ENCODE assay signal across 37 cellular contexts in genomic region chr11:990101-990500, GRCh38. TPM values are rescaled to one million over a fixed set of nuclear protein-coding genes. Genes with fewer than 3 reads are reported as not detected.
"Had no signal": no experiment of that assay in that cellular context is flagged by ENCODE, and none has a peak within 500 bp of the region (broad histone marks: within the 10 kb centered on the region; RNA-seq: fewer than 3 reads in every experiment).

No MANE protein-coding gene starts in this region.

- H3K9me3 ChIP-seq: adrenal gland, body of pancreas, esophagus muscularis mucosa, gastrocnemius medialis, heart left ventricle had no signal

- H3K27me3 ChIP-seq: adrenal gland, body of pancreas, dorsolateral prefrontal cortex, esophagus muscularis mucosa, foreskin keratinocyte, gastrocnemius medialis, heart left ventricle had no signal

- H3K4me3 Mint-ChIP-seq: activated B cell treated with CpG ODN at 0.5 μM for 24 hours; activated CD4-positive, alpha-beta memory T cell treated with anti-CD3 and anti-CD28 coated beads, Interleukin-2, amount 10 ng/mL, durations not matched to agents 7 days and 5 days; activated CD4-positive, alpha-beta T cell treated with anti-CD3 and anti-CD28 coated beads for 36 hours; activated CD4-positive, alpha-beta T cell treated with anti-CD3 and anti-CD28 coated beads, Interleukin-2, amount 10 ng/mL, durations not matched to agents 24 days and 14 days; activated naive CD4-positive, alpha-beta T cell treated with anti-CD3 and anti-CD28 coated beads, Interleukin-2, amount 10 ng/mL, durations not matched to agents 7 days and 5 days; activated naive CD8-positive, alpha-beta T cell treated with anti-CD3 and anti-CD28 coated beads for 36 hours; activated naive CD8-positive, alpha-beta T cell treated with anti-CD3 and anti-CD28 coated beads, Interleukin-2, amount 50 U/mL, for 24 hours; activated T-cell treated with anti-CD3 and anti-CD28 coated beads, Interleukin-2, amount 50 U/mL, for 24 hours; activated T-cell treated with anti-CD3 and anti-CD28 coated beads, Interleukin-2, amount 50 U/mL, for 72 hours; dendritic cell treated with granulocyte-macrophage colony-stimulating factor and Interleukin-4, amounts not matched to agents 40 ng/mL and 50 ng/mL, for 4 days; endodermal cell; T-helper 17 cell; T-helper 2 cell treated with Interferon-gamma antibody and Interleukin-4, amounts not matched to agents 5 μg/mL and 100 μg/mL, for 36 hours had no signal

- H3K27ac ChIP-seq: adrenal gland, body of pancreas, coronary artery, dorsolateral prefrontal cortex, esophagus muscularis mucosa, foreskin keratinocyte, gastrocnemius medialis, heart left ventricle, WERI-Rb-1 had no signal

- H3K4me1 Mint-ChIP-seq: activated B cell treated with CpG ODN at 0.5 μM for 24 hours; activated CD4-positive, alpha-beta T cell treated with anti-CD3 and anti-CD28 coated beads, Interleukin-2, amount 10 ng/mL, durations not matched to agents 24 days and 14 days; endodermal cell had no signal

- H3K4me1 ChIP-seq: adrenal gland, body of pancreas, foreskin keratinocyte, gastrocnemius medialis had no signal

- H3K27ac Mint-ChIP-seq: activated B cell treated with CpG ODN at 0.5 μM for 24 hours; activated CD4-positive, alpha-beta memory T cell treated with anti-CD3 and anti-CD28 coated beads, Interleukin-2, amount 10 ng/mL, durations not matched to agents 7 days and 5 days; activated CD4-positive, alpha-beta T cell treated with anti-CD3 and anti-CD28 coated beads for 36 hours; activated CD4-positive, alpha-beta T cell treated with anti-CD3 and anti-CD28 coated beads, Interleukin-2, amount 10 ng/mL, durations not matched to agents 24 days and 14 days; activated naive CD4-positive, alpha-beta T cell treated with anti-CD3 and anti-CD28 coated beads, Interleukin-2, amount 10 ng/mL, durations not matched to agents 7 days and 5 days; activated naive CD8-positive, alpha-beta T cell treated with anti-CD3 and anti-CD28 coated beads for 36 hours; activated naive CD8-positive, alpha-beta T cell treated with anti-CD3 and anti-CD28 coated beads, Interleukin-2, amount 50 U/mL, for 24 hours; activated T-cell treated with anti-CD3 and anti-CD28 coated beads, Interleukin-2, amount 50 U/mL, for 24 hours; activated T-cell treated with anti-CD3 and anti-CD28 coated beads, Interleukin-2, amount 50 U/mL, for 72 hours; dendritic cell treated with granulocyte-macrophage colony-stimulating factor and Interleukin-4, amounts not matched to agents 40 ng/mL and 50 ng/mL, for 4 days; endodermal cell; T-helper 17 cell; T-helper 2 cell treated with Interferon-gamma antibody and Interleukin-4, amounts not matched to agents 5 μg/mL and 100 μg/mL, for 36 hours had no signal

- DNase-seq: activated B cell treated with CpG ODN at 0.5 μM for 24 hours; activated CD4-positive, alpha-beta memory T cell treated with anti-CD3 and anti-CD28 coated beads, Interleukin-2, amount 10 ng/mL, durations not matched to agents 7 days and 5 days; activated CD4-positive, alpha-beta T cell treated with anti-CD3 and anti-CD28 coated beads for 36 hours; activated CD4-positive, alpha-beta T cell treated with anti-CD3 and anti-CD28 coated beads, Interleukin-2, amount 10 ng/mL, durations not matched to agents 24 days and 14 days; activated CD4-positive, alpha-beta T cell treated with anti-CD3 and anti-CD28 coated beads, Interleukin-2, amount 50 U/mL, for 4 hours; activated CD8-positive, alpha-beta memory T cell treated with anti-CD3 and anti-CD28 coated beads, Interleukin-2, amount 50 U/mL, for 48 hours; activated gamma-delta T cell; activated naive CD4-positive, alpha-beta T cell; activated naive CD4-positive, alpha-beta T cell treated with anti-CD3 and anti-CD28 coated beads, Interleukin-2, amount 10 ng/mL, durations not matched to agents 7 days and 5 days; activated naive CD8-positive, alpha-beta T cell treated with anti-CD3 and anti-CD28 coated beads for 36 hours; activated naive CD8-positive, alpha-beta T cell treated with anti-CD3 and anti-CD28 coated beads, Interleukin-2, amount 50 U/mL, for 24 hours; activated T-cell treated with anti-CD3 and anti-CD28 coated beads for 4 hours; activated T-cell treated with anti-CD3 and anti-CD28 coated beads, Interleukin-2, amount 50 U/mL, for 24 hours; activated T-cell treated with anti-CD3 and anti-CD28 coated beads, Interleukin-2, amount 50 U/mL, for 72 hours; adrenal gland; amygdala; aorta; body of pancreas; caudate nucleus; cerebellar nuclear complex; dorsolateral prefrontal cortex; effector memory CD4-positive, alpha-beta T cell; endodermal cell; erythroblast; foreskin keratinocyte; gastrocnemius medialis; glutamatergic neuron; heart left ventricle; T-helper 1 cell; T-helper 17 cell; T1000; WERI-Rb-1 had no signal

- ATAC-seq: activated CD4-positive, alpha-beta T cell treated with anti-CD3 and anti-CD28 coated beads for 36 hours; activated CD4-positive, CD25-positive, alpha-beta regulatory T cell treated with anti-CD3 and anti-CD28 coated beads, Interleukin-2, amount 50 U/mL, for 24 hours; activated naive CD8-positive, alpha-beta T cell treated with anti-CD3 and anti-CD28 coated beads, Interleukin-2, amount 50 U/mL, for 24 hours; activated T-cell treated with anti-CD3 and anti-CD28 coated beads, Interleukin-2, amount 50 U/mL, for 72 hours; body of pancreas; foreskin keratinocyte; gastrocnemius medialis; heart left ventricle; T-helper 17 cell had no signal

- H3K9me3 Mint-ChIP-seq: activated B cell treated with CpG ODN at 0.5 μM for 24 hours; activated CD4-positive, alpha-beta memory T cell treated with anti-CD3 and anti-CD28 coated beads, Interleukin-2, amount 10 ng/mL, durations not matched to agents 7 days and 5 days; activated CD4-positive, alpha-beta T cell treated with anti-CD3 and anti-CD28 coated beads, Interleukin-2, amount 10 ng/mL, durations not matched to agents 24 days and 14 days; activated naive CD8-positive, alpha-beta T cell treated with anti-CD3 and anti-CD28 coated beads for 36 hours; activated naive CD8-positive, alpha-beta T cell treated with anti-CD3 and anti-CD28 coated beads, Interleukin-2, amount 50 U/mL, for 24 hours; activated T-cell treated with anti-CD3 and anti-CD28 coated beads, Interleukin-2, amount 50 U/mL, for 24 hours; activated T-cell treated with anti-CD3 and anti-CD28 coated beads, Interleukin-2, amount 50 U/mL, for 72 hours; endodermal cell; T-helper 2 cell treated with Interferon-gamma antibody and Interleukin-4, amounts not matched to agents 5 μg/mL and 100 μg/mL, for 36 hours had no signal

- H3K27me3 Mint-ChIP-seq: activated B cell treated with CpG ODN at 0.5 μM for 24 hours; activated CD4-positive, alpha-beta memory T cell treated with anti-CD3 and anti-CD28 coated beads, Interleukin-2, amount 10 ng/mL, durations not matched to agents 7 days and 5 days; activated CD4-positive, alpha-beta T cell treated with anti-CD3 and anti-CD28 coated beads for 36 hours; activated CD4-positive, alpha-beta T cell treated with anti-CD3 and anti-CD28 coated beads, Interleukin-2, amount 10 ng/mL, durations not matched to agents 24 days and 14 days; activated naive CD4-positive, alpha-beta T cell treated with anti-CD3 and anti-CD28 coated beads, Interleukin-2, amount 10 ng/mL, durations not matched to agents 7 days and 5 days; activated naive CD8-positive, alpha-beta T cell treated with anti-CD3 and anti-CD28 coated beads for 36 hours; activated naive CD8-positive, alpha-beta T cell treated with anti-CD3 and anti-CD28 coated beads, Interleukin-2, amount 50 U/mL, for 24 hours; activated T-cell treated with anti-CD3 and anti-CD28 coated beads, Interleukin-2, amount 50 U/mL, for 24 hours; dendritic cell treated with granulocyte-macrophage colony-stimulating factor and Interleukin-4, amounts not matched to agents 40 ng/mL and 50 ng/mL, for 4 days; T-helper 17 cell had no signal

- H3K4me3 ChIP-seq: adrenal gland, body of pancreas, coronary artery, dorsolateral prefrontal cortex, esophagus muscularis mucosa, gastrocnemius medialis, heart left ventricle had no signal

RNA-seq across cellular contexts. Expression of gene MUC6, which starts 46.4 kb away (rescaled TPM):
- total RNA-seq: activated B cell treated with CpG ODN at 0.5 μM for 24 hours; activated CD4-positive, alpha-beta memory T cell treated with anti-CD3 and anti-CD28 coated beads, Interleukin-2, amount 10 ng/mL, durations not matched to agents 7 days and 5 days; activated CD4-positive, alpha-beta T cell treated with anti-CD3 and anti-CD28 coated beads for 36 hours; activated CD4-positive, alpha-beta T cell treated with anti-CD3 and anti-CD28 coated beads, Interleukin-2, amount 10 ng/mL, durations not matched to agents 24 days and 14 days; activated naive CD8-positive, alpha-beta T cell treated with anti-CD3 and anti-CD28 coated beads for 36 hours; activated T-cell treated with anti-CD3 and anti-CD28 coated beads, Interleukin-2, amount 50 U/mL, for 72 hours; aorta; dorsolateral prefrontal cortex; esophagus muscularis mucosa; foreskin keratinocyte; gastrocnemius medialis; heart left ventricle; T-helper 17 cell had no signal
- polyA plus RNA-seq: foreskin keratinocyte had no signal
